1 cellular context compared by ENCODE assay signal in the genomic region with DNA sequence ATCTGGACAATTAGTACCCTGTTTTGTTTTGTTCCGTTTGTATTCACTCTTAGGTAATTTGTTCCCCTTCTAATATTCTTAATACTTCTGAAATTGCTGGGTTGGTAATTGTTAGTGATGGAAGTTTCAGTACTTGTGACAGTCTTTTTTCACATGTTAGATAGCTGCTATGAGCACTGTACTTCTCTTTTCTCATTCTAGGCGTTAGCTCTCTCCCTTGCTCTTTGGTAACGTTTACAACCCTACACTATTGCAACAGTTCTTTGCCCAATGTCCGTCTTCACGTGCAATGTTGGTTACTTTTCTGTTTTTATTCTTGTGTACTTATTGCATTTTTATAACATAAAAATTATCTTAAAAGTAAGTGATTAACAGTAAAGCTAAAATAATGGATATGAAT.
TF ChIP-seq lines count a peak whose summit lies in the region.

No MANE protein-coding gene starts in this region.

TF ChIP-seq in GM12878, 131 proteins besides CTCF, POLR2A, EP300 and RAD21:
- TF ChIP-seq, protein P1, sequence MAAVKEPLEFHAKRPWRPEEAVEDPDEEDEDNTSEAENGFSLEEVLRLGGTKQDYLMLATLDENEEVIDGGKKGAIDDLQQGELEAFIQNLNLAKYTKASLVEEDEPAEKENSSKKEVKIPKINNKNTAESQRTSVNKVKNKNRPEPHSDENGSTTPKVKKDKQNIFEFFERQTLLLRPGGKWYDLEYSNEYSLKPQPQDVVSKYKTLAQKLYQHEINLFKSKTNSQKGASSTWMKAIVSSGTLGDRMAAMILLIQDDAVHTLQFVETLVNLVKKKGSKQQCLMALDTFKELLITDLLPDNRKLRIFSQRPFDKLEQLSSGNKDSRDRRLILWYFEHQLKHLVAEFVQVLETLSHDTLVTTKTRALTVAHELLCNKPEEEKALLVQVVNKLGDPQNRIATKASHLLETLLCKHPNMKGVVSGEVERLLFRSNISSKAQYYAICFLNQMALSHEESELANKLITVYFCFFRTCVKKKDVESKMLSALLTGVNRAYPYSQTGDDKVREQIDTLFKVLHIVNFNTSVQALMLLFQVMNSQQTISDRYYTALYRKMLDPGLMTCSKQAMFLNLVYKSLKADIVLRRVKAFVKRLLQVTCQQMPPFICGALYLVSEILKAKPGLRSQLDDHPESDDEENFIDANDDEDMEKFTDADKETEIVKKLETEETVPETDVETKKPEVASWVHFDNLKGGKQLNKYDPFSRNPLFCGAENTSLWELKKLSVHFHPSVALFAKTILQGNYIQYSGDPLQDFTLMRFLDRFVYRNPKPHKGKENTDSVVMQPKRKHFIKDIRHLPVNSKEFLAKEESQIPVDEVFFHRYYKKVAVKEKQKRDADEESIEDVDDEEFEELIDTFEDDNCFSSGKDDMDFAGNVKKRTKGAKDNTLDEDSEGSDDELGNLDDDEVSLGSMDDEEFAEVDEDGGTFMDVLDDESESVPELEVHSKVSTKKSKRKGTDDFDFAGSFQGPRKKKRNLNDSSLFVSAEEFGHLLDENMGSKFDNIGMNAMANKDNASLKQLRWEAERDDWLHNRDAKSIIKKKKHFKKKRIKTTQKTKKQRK (IDR thresholded peaks at IDR 0.05; ENCODE audit: low read depth, low read length), result no peak
- no peak for TF ChIP-seq SPI1 (IDR thresholded peaks at IDR 0.05; ENCODE audit: borderline replicate concordance, insufficient read depth, low read depth, low read length)
- TF ChIP-seq SRF (IDR thresholded peaks at IDR 0.05; ENCODE audit: low read depth in 2 of 2, low read length in 2 of 2), result no peak
- TF ChIP-seq SUZ12 (IDR thresholded peaks at IDR 0.05; ENCODE audit: unreplicated experiment), result no peak
- TF ChIP-seq, protein P2, sequence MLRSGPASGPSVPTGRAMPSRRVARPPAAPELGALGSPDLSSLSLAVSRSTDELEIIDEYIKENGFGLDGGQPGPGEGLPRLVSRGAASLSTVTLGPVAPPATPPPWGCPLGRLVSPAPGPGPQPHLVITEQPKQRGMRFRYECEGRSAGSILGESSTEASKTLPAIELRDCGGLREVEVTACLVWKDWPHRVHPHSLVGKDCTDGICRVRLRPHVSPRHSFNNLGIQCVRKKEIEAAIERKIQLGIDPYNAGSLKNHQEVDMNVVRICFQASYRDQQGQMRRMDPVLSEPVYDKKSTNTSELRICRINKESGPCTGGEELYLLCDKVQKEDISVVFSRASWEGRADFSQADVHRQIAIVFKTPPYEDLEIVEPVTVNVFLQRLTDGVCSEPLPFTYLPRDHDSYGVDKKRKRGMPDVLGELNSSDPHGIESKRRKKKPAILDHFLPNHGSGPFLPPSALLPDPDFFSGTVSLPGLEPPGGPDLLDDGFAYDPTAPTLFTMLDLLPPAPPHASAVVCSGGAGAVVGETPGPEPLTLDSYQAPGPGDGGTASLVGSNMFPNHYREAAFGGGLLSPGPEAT (IDR thresholded peaks at IDR 0.05; ENCODE audit: low read depth), result no peak
- TF ChIP-seq HCFC1 (IDR thresholded peaks at IDR 0.05; ENCODE audit: low read length), result no peak
- no peak for TF ChIP-seq IRF4 (IDR thresholded peaks at IDR 0.05; ENCODE audit: low read depth, low read length)
- no peak for TF ChIP-seq RUNX3 (IDR thresholded peaks at IDR 0.05; ENCODE audit: low read length)
- TF ChIP-seq KLF5 (IDR thresholded peaks at IDR 0.05; ENCODE audit: partially characterized antibody), result no peak
- no peak for TF ChIP-seq SREBF1 (IDR thresholded peaks at IDR 0.05; ENCODE audit: low read length)
- TF ChIP-seq BACH1 (IDR thresholded peaks at IDR 0.05; ENCODE audit: borderline replicate concordance), result no peak
- no peak for TF ChIP-seq SMARCA5 (IDR thresholded peaks at IDR 0.05)
- TF ChIP-seq RELA (IDR thresholded peaks at IDR 0.05; ENCODE audit: borderline replicate concordance, partially characterized antibody), result no peak
- no peak for TF ChIP-seq SMAD5 (IDR thresholded peaks at IDR 0.05; ENCODE audit: low read depth)
